Comparison of ENCODE assay signal across 1 cellular context in the genomic region with DNA sequence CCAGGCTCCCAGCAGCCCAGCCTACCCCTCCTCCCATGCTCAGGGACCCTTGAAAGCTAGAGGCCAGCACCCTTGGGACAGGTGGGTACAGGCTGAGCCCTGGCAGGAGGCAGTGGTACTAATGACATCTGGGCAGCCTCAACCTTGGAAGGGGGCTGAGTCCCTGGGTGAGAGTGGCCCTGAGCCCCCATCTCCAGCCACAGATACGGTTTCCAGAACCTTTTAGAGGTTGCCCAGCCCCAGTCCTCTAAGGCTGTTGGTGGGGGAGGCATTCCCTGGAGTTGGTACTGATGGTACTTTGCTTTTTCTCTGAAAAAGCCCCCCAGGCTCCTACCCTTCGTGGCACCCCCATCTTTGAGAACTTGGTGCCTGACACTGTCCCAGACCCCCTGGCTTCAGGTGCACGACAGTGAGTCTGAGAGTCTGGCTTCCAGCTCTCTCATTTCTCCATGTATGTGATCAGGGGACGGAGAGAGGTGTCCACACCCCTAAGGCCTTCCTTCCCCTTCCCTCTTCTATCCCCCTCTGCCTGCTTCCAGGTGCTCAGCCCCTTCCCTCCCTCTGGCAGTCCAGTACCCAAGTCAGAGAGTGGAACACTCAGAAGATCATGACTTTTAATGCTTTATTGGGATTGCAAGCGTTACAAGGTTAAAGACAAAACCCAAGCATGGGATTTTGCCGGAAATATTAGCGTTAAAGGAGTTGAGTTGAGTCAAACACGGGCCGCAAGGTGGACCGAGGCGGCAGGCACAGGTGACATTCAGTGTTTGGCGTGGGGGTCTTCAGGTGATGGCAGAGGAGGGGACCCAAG.
TF ChIP-seq lines count a peak whose summit lies in the region.

No MANE protein-coding gene starts in this region.

TF ChIP-seq in HepG2, 621 proteins besides CTCF, POLR2A, EP300 and RAD21 (continued from another document and continues in another):
- TF ChIP-seq, protein P1, sequence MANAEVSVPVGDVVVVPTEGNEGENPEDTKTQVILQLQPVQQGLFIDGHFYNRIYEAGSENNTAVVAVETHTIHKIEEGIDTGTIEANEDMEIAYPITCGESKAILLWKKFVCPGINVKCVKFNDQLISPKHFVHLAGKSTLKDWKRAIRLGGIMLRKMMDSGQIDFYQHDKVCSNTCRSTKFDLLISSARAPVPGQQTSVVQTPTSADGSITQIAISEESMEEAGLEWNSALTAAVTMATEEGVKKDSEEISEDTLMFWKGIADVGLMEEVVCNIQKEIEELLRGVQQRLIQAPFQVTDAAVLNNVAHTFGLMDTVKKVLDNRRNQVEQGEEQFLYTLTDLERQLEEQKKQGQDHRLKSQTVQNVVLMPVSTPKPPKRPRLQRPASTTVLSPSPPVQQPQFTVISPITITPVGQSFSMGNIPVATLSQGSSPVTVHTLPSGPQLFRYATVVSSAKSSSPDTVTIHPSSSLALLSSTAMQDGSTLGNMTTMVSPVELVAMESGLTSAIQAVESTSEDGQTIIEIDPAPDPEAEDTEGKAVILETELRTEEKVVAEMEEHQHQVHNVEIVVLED (CRISPR knock-in tag; IDR thresholded peaks at IDR 0.05; ENCODE audit: borderline replicate concordance): peak; percentile 12; the same call in 1 of the 2 replicates
- no peak for TF ChIP-seq CBX2 (IDR thresholded peaks at IDR 0.05; ENCODE audit: low read depth, low read length)
- TF ChIP-seq CBX2 (CRISPR knock-in tag; IDR thresholded peaks at IDR 0.05; ENCODE audit: low read depth): no peak; the same call in 1 of the 2 replicates
- TF ChIP-seq, protein P2, sequence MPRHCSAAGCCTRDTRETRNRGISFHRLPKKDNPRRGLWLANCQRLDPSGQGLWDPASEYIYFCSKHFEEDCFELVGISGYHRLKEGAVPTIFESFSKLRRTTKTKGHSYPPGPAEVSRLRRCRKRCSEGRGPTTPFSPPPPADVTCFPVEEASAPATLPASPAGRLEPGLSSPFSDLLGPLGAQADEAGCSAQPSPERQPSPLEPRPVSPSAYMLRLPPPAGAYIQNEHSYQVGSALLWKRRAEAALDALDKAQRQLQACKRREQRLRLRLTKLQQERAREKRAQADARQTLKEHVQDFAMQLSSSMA (CRISPR knock-in tag; IDR thresholded peaks at IDR 0.05): no peak
- TF ChIP-seq ZSCAN22 (CRISPR knock-in tag; IDR thresholded peaks at IDR 0.05): no peak
- 0 out of 2 replicates have a peak, but pooled peaks have one; percentile 41 for TF ChIP-seq CCDC6 (CRISPR knock-in tag; IDR thresholded peaks at IDR 0.05)
- TF ChIP-seq JARID2 (CRISPR knock-in tag; IDR thresholded peaks at IDR 0.05; ENCODE audit: insufficient replicate concordance): no peak
- no peak for TF ChIP-seq ZNF747 (CRISPR knock-in tag; IDR thresholded peaks at IDR 0.05; ENCODE audit: borderline replicate concordance)
- no peak for TF ChIP-seq MYNN (CRISPR knock-in tag; IDR thresholded peaks at IDR 0.05; ENCODE audit: low read depth)
- TF ChIP-seq HOXA7 (CRISPR knock-in tag; IDR thresholded peaks at IDR 0.05): peak; percentile 18; the same call in 1 of the 2 replicates
- 0 out of 2 replicates have a peak, but pooled peaks have one; percentile 8 for TF ChIP-seq GABPB1 (CRISPR knock-in tag; IDR thresholded peaks at IDR 0.05)
- peak; percentile 35; the same call in 1 of the 2 replicates for TF ChIP-seq ZNF253 (CRISPR knock-in tag; IDR thresholded peaks at IDR 0.05; ENCODE audit: borderline replicate concordance)
- TF ChIP-seq, protein P3, sequence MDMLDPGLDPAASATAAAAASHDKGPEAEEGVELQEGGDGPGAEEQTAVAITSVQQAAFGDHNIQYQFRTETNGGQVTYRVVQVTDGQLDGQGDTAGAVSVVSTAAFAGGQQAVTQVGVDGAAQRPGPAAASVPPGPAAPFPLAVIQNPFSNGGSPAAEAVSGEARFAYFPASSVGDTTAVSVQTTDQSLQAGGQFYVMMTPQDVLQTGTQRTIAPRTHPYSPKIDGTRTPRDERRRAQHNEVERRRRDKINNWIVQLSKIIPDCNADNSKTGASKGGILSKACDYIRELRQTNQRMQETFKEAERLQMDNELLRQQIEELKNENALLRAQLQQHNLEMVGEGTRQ (IDR thresholded peaks at IDR 0.05; ENCODE audit: low read depth, low read length): no peak
- TF ChIP-seq, protein P3 (CRISPR knock-in tag; IDR thresholded peaks at IDR 0.05; ENCODE audit: borderline replicate concordance): 0 out of 2 replicates have a peak, but pooled peaks have one; percentile 6
- no peak for TF ChIP-seq ZNF776 (CRISPR knock-in tag; IDR thresholded peaks at IDR 0.05)
- TF ChIP-seq, protein P4, sequence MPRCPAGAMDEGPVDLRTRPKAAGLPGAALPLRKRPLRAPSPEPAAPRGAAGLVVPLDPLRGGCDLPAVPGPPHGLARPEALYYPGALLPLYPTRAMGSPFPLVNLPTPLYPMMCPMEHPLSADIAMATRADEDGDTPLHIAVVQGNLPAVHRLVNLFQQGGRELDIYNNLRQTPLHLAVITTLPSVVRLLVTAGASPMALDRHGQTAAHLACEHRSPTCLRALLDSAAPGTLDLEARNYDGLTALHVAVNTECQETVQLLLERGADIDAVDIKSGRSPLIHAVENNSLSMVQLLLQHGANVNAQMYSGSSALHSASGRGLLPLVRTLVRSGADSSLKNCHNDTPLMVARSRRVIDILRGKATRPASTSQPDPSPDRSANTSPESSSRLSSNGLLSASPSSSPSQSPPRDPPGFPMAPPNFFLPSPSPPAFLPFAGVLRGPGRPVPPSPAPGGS (CRISPR knock-in tag; IDR thresholded peaks at IDR 0.05): no peak
- peak; percentile 33 for TF ChIP-seq NR2F6 (IDR thresholded peaks at IDR 0.05)
- TF ChIP-seq NR2F6 (CRISPR knock-in tag; IDR thresholded peaks at IDR 0.05): no peak
- TF ChIP-seq ZNF124 (CRISPR knock-in tag; IDR thresholded peaks at IDR 0.05): no peak
- TF ChIP-seq, protein P5, sequence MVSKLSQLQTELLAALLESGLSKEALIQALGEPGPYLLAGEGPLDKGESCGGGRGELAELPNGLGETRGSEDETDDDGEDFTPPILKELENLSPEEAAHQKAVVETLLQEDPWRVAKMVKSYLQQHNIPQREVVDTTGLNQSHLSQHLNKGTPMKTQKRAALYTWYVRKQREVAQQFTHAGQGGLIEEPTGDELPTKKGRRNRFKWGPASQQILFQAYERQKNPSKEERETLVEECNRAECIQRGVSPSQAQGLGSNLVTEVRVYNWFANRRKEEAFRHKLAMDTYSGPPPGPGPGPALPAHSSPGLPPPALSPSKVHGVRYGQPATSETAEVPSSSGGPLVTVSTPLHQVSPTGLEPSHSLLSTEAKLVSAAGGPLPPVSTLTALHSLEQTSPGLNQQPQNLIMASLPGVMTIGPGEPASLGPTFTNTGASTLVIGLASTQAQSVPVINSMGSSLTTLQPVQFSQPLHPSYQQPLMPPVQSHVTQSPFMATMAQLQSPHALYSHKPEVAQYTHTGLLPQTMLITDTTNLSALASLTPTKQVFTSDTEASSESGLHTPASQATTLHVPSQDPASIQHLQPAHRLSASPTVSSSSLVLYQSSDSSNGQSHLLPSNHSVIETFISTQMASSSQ (IDR thresholded peaks at IDR 0.05; ENCODE audit: low read depth): peak; percentile 7; the same call in 1 of the 2 replicates
- TF ChIP-seq, protein P5 (CRISPR knock-in tag; IDR thresholded peaks at IDR 0.05; ENCODE audit: borderline replicate concordance): peak; percentile 54; the same call in 1 of the 2 replicates
- TF ChIP-seq, protein P6, sequence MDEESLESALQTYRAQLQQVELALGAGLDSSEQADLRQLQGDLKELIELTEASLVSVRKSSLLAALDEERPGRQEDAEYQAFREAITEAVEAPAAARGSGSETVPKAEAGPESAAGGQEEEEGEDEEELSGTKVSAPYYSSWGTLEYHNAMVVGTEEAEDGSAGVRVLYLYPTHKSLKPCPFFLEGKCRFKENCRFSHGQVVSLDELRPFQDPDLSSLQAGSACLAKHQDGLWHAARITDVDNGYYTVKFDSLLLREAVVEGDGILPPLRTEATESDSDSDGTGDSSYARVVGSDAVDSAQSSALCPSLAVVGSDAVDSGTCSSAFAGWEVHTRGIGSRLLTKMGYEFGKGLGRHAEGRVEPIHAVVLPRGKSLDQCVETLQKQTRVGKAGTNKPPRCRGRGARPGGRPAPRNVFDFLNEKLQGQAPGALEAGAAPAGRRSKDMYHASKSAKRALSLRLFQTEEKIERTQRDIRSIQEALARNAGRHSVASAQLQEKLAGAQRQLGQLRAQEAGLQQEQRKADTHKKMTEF (CRISPR knock-in tag; IDR thresholded peaks at IDR 0.05): peak; percentile 64
- no peak for TF ChIP-seq PTBP1 (IDR thresholded peaks at IDR 0.05; ENCODE audit: low read depth, low read length, poor library complexity, severe bottlenecking)
- TF ChIP-seq GABPA (IDR thresholded peaks at IDR 0.05; ENCODE audit: low read depth, low read length): no peak
- TF ChIP-seq GABPA (CRISPR knock-in tag; IDR thresholded peaks at IDR 0.05; ENCODE audit: low read depth): peak; percentile 35
- no peak for TF ChIP-seq ZSCAN29 (CRISPR knock-in tag; conservative IDR thresholded peaks at IDR 0.05)
- TF ChIP-seq ZNF572 (CRISPR knock-in tag; IDR thresholded peaks at IDR 0.05): peak; percentile 32; the same call in 1 of the 2 replicates
- no peak for TF ChIP-seq LCORL (IDR thresholded peaks at IDR 0.05)
- TF ChIP-seq LCORL (CRISPR knock-in tag; IDR thresholded peaks at IDR 0.05): no peak
- no peak for TF ChIP-seq MAFG (CRISPR knock-in tag; IDR thresholded peaks at IDR 0.05)
- no peak for TF ChIP-seq ZNF75D (CRISPR knock-in tag; IDR thresholded peaks at IDR 0.05; ENCODE audit: borderline replicate concordance)
- peak; percentile 89 for TF ChIP-seq HNRNPH1 (optimal IDR thresholded peaks at IDR 0.05; ENCODE audit: low read depth, low read length)
- TF ChIP-seq ZSCAN21 (CRISPR knock-in tag; IDR thresholded peaks at IDR 0.05; ENCODE audit: borderline replicate concordance): peak; percentile 27; the same call in 1 of the 2 replicates
- no peak for TF ChIP-seq TGIF2 (CRISPR knock-in tag; IDR thresholded peaks at IDR 0.05)
- TF ChIP-seq ZNF564 (CRISPR knock-in tag; IDR thresholded peaks at IDR 0.05): 0 out of 2 replicates have a peak, but pooled peaks have one; percentile 18
- TF ChIP-seq, protein P7, sequence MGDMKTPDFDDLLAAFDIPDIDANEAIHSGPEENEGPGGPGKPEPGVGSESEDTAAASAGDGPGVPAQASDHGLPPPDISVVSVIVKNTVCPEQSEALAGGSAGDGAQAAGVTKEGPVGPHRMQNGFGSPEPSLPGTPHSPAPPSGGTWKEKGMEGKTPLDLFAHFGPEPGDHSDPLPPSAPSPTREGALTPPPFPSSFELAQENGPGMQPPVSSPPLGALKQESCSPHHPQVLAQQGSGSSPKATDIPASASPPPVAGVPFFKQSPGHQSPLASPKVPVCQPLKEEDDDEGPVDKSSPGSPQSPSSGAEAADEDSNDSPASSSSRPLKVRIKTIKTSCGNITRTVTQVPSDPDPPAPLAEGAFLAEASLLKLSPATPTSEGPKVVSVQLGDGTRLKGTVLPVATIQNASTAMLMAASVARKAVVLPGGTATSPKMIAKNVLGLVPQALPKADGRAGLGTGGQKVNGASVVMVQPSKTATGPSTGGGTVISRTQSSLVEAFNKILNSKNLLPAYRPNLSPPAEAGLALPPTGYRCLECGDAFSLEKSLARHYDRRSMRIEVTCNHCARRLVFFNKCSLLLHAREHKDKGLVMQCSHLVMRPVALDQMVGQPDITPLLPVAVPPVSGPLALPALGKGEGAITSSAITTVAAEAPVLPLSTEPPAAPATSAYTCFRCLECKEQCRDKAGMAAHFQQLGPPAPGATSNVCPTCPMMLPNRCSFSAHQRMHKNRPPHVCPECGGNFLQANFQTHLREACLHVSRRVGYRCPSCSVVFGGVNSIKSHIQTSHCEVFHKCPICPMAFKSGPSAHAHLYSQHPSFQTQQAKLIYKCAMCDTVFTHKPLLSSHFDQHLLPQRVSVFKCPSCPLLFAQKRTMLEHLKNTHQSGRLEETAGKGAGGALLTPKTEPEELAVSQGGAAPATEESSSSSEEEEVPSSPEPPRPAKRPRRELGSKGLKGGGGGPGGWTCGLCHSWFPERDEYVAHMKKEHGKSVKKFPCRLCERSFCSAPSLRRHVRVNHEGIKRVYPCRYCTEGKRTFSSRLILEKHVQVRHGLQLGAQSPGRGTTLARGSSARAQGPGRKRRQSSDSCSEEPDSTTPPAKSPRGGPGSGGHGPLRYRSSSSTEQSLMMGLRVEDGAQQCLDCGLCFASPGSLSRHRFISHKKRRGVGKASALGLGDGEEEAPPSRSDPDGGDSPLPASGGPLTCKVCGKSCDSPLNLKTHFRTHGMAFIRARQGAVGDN (CRISPR knock-in tag; IDR thresholded peaks at IDR 0.05): peak; percentile 57
- TF ChIP-seq, protein P8, sequence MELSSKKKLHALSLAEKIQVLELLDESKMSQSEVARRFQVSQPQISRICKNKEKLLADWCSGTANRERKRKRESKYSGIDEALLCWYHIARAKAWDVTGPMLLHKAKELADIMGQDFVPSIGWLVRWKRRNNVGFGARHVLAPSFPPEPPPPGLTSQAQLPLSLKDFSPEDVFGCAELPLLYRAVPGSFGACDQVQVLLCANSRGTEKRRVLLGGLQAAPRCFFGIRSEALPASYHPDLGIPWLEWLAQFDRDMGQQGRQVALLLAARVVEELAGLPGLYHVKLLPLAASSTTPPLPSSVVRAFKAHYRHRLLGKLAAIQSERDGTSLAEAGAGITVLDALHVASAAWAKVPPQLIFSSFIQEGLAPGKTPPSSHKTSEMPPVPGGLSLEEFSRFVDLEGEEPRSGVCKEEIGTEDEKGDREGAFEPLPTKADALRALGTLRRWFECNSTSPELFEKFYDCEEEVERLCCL (CRISPR knock-in tag; IDR thresholded peaks at IDR 0.05; ENCODE audit: borderline replicate concordance): no peak
